31 cellular contexts compared by ENCODE assay signal in the genomic region with DNA sequence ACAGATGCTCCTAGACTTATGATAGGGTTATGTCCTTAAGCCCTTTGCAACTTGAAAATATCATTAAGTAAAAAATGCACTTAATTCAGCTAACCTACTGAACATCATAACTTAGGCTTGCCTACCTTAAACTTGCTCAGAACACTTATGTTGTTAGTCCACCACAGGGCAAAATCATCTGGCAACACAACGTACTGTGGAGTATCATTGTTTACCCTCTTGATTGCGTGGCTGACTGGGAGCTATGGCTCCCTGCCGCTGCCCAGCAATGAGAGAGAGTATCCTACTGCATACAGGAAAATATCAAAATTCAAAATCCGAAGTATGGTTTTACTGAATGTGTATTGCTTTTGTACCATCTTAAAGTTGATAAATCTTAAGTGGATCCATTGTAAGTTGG.
"Had no signal": no experiment of that assay in that cellular context is flagged by ENCODE, and none has a peak within 500 bp of the region (broad histone marks: within the 10 kb centered on the region; RNA-seq: fewer than 3 reads in every experiment).

No MANE protein-coding gene starts in this region.

- DNase-seq: activated B cell treated with CpG ODN at 0.5 μM for 24 hours; activated CD4-positive, alpha-beta memory T cell treated with anti-CD3 and anti-CD28 coated beads for 36 hours; activated CD4-positive, alpha-beta T cell treated with anti-CD3 and anti-CD28 coated beads for 4 hours; activated CD4-positive, alpha-beta T cell treated with anti-CD3 and anti-CD28 coated beads, Interleukin-2, amount 10 ng/mL, durations not matched to agents 24 days and 14 days; activated CD4-positive, alpha-beta T cell treated with anti-CD3 and anti-CD28 coated beads, Interleukin-2, amount 50 U/mL, for 1 hour; activated CD4-positive, alpha-beta T cell treated with anti-CD3 and anti-CD28 coated beads, Interleukin-2, amount 50 U/mL, for 4 hours; activated CD4-positive, CD25-positive, alpha-beta regulatory T cell treated with anti-CD3 and anti-CD28 coated beads, Interleukin-2, amount 50 U/mL, for 72 hours; activated CD8-positive, alpha-beta memory T cell treated with anti-CD3 and anti-CD28 coated beads, Interleukin-2, amount 50 U/mL, for 4 hours; activated CD8-positive, alpha-beta T cell treated with anti-CD3 and anti-CD28 coated beads for 36 hours; activated effector memory CD4-positive, alpha-beta T cell treated with anti-CD3 and anti-CD28 coated beads, Interleukin-2, amount 50 U/mL, for 16 hours; activated gamma-delta T cell treated with Interleukin-2 at 50 U/mL for 16 hours; activated naive CD4-positive, alpha-beta T cell; activated naive CD4-positive, alpha-beta T cell treated with anti-CD3 and anti-CD28 coated beads for 36 hours; activated naive CD4-positive, alpha-beta T cell treated with anti-CD3 and anti-CD28 coated beads, Interleukin-2, amount 50 U/mL, for 16 hours; activated naive CD8-positive, alpha-beta T cell treated with anti-CD3 and anti-CD28 coated beads for 36 hours; activated T-cell treated with anti-CD3 and anti-CD28 coated beads for 4 hours; activated T-cell treated with anti-CD3 and anti-CD28 coated beads, Interleukin-2, amount 50 U/mL, for 1 hour; activated T-cell treated with anti-CD3 and anti-CD28 coated beads, Interleukin-2, amount 50 U/mL, for 4 hours; activated T-cell treated with anti-CD3 and anti-CD28 coated beads, Interleukin-2, amount 50 U/mL, for 72 hours; adrenal gland; amniotic stem cell; aorta; brain microvascular endothelial cell; central memory CD4-positive, alpha-beta T cell; T-helper 2 cell; T-helper 9 cell had no signal

- H3K27me3 ChIP-seq: adrenal gland, body of pancreas, brain microvascular endothelial cell, breast epithelium had no signal

- H3K9me3 ChIP-seq: adrenal gland, body of pancreas, breast epithelium had no signal

- H3K36me3 ChIP-seq: adrenal gland, brain microvascular endothelial cell, breast epithelium had no signal

- H3K27ac ChIP-seq: adrenal gland, body of pancreas, brain microvascular endothelial cell, breast epithelium, VCaP had no signal

- H3K4me1 ChIP-seq: adrenal gland, body of pancreas, breast epithelium had no signal

- FAIRE-seq: astrocyte, TTC549 had no signal

- H3K4me3 ChIP-seq: adrenal gland, body of pancreas, breast epithelium had no signal
